In the genomic region with DNA sequence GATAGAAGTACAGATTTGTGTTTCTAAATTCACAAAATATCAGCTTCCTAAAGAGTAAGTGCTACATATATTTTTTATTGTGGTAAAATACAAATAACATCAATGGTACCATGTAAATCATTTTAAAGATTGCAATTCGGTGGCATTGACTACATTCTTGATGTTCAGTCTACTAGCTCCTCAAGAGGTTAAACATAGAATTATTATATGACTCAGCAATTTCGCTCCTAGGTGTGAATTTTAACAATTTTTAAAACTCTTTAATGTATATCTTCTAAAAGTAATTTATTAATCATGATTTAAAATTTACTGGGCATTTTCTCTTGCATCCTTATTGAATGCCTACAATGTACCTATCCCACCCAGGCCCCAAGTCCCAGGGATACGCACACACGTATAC, we compare ENCODE assay signal across 3 cellular contexts.
TF ChIP-seq lines count a peak whose summit lies in the region.

No MANE protein-coding gene starts in this region.

TF ChIP-seq in A549, 52 proteins besides CTCF, POLR2A, EP300 and RAD21:
- TF ChIP-seq NFE2L2 (conservative IDR thresholded peaks at IDR 0.05; ENCODE audit: low read length) (peak; percentile 85), MAFK (IDR thresholded peaks at IDR 0.05; ENCODE audit: partially characterized antibody) (peak; percentile 96)
- TF ChIP-seq, protein P1, sequence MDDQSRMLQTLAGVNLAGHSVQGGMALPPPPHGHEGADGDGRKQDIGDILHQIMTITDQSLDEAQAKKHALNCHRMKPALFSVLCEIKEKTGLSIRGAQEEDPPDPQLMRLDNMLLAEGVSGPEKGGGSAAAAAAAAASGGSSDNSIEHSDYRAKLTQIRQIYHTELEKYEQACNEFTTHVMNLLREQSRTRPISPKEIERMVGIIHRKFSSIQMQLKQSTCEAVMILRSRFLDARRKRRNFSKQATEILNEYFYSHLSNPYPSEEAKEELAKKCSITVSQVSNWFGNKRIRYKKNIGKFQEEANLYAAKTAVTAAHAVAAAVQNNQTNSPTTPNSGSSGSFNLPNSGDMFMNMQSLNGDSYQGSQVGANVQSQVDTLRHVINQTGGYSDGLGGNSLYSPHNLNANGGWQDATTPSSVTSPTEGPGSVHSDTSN (IDR thresholded peaks at IDR 0.05) = no peak

TF ChIP-seq in IMR-90, 13 proteins besides CTCF, POLR2A, EP300 and RAD21:
- no peak for TF ChIP-seq CHD1 (IDR thresholded peaks at IDR 0.05; ENCODE audit: low read depth, low read length)
- TF ChIP-seq NFE2L2 (IDR thresholded peaks at IDR 0.05; ENCODE audit: low read depth, low read length) = peak; percentile 82
- TF ChIP-seq MAFK (IDR thresholded peaks at IDR 0.05; ENCODE audit: low read depth, low read length) = peak; percentile 84
- no peak for TF ChIP-seq FOS (IDR thresholded peaks at IDR 0.05; ENCODE audit: low read depth, low read length)
TF ChIP-seq in IMR-90: peak in this region for 2.

TF ChIP-seq in H1, 55 proteins besides CTCF, POLR2A, EP300 and RAD21:
- TF ChIP-seq MAFK (IDR thresholded peaks at IDR 0.05; ENCODE audit: low read depth, low read length) = peak; percentile 63; the same call in 1 of the 2 replicates
- no peak for TF ChIP-seq KDM4A (IDR thresholded peaks at IDR 0.05; ENCODE audit: low read depth, low read length, severe bottlenecking)
- peak; percentile 83 for TF ChIP-seq BACH1 (IDR thresholded peaks at IDR 0.05; ENCODE audit: low read length)
- TF ChIP-seq, protein P2, sequence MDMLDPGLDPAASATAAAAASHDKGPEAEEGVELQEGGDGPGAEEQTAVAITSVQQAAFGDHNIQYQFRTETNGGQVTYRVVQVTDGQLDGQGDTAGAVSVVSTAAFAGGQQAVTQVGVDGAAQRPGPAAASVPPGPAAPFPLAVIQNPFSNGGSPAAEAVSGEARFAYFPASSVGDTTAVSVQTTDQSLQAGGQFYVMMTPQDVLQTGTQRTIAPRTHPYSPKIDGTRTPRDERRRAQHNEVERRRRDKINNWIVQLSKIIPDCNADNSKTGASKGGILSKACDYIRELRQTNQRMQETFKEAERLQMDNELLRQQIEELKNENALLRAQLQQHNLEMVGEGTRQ (IDR thresholded peaks at IDR 0.05; ENCODE audit: low read length) = no peak
